ENCODE assay signal across 9 cellular contexts in genomic region chr9:38065369-38066075, GRCh38. TPM values are rescaled to one million over a fixed set of nuclear protein-coding genes. Genes with fewer than 3 reads are reported as not detected.
DNase-seq lines count a peak whose midpoint lies in the region; ATAC-seq, FAIRE-seq and TF ChIP-seq lines count a peak whose summit lies in the region.
"Had no signal": no experiment of that assay in that cellular context is flagged by ENCODE, and none has a peak within 500 bp of the region (broad histone marks: within the 10 kb centered on the region; RNA-seq: fewer than 3 reads in every experiment).

No MANE protein-coding gene starts in this region.

- H3K9me3 ChIP-seq in HepG2 (ENCODE audit: low read length) (no peaks in the 10 kb centered on the region), mucosa of descending colon (no peaks in the 10 kb centered on the region)

- CTCF ChIA-PET in BJ (lab: Yijun Ruan, JAX) (interaction anchor here (1.8 kb wide), 1 partner anchor 22 kb away, joined by 8 read pairs; no protein-coding TSS in a partner anchor), HepG2 (lab: Yijun Ruan, JAX; ENCODE audit: low intra/inter-chr PET ratio, low total read pairs) (interaction anchor here (0.7 kb wide), 1 partner anchor 334 kb away, joined by 3 read pairs; no protein-coding TSS in a partner anchor)

- H3K9ac ChIP-seq in HepG2 (ENCODE audit: insufficient read depth, low read depth, low read length) = peak overlapping the region; percentile 95

- DNase-seq in BJ (ENCODE audit: low read depth) = no peak
- DNase-seq in NCI-H69 (lab: John Stamatoyannopoulos, UW) = peak; percentile 36
- DNase-seq in HepG2 (ENCODE audit: low spot score) = no peak
- DNase-seq in NCI-H146 treated with DMSO at 0.1 percent for 48 hours (lab: John Stamatoyannopoulos, UW; ENCODE audit: unreplicated experiment) = no peak
- no peak for DNase-seq in dedifferentiated amniotic fluid mesenchymal stem cell (ENCODE audit: extremely low spot score)
- no peak for DNase-seq in mucosa of descending colon
- DNase-seq: GDM1 had no signal

- peaks cover 33% of the 10 kb centered on the region for H4K20me1 ChIP-seq in HepG2 (ENCODE audit: insufficient read depth, low read length)

- TF ChIP-seq CTCF in BJ (IDR thresholded peaks at IDR 0.05; ENCODE audit: insufficient read depth, low read depth, low read length) = no peak
- no peak for TF ChIP-seq CTCF in HepG2 (CRISPR knock-in tag; IDR thresholded peaks at IDR 0.05)
- no peak for TF ChIP-seq CTCF in mucosa of descending colon (IDR thresholded peaks at IDR 0.05)

- H3K27me3 ChIP-seq in BJ (ENCODE audit: control insufficient read depth, insufficient read depth, low read length) = no peaks in the 10 kb centered on the region
- H3K27me3 ChIP-seq in HepG2 (ENCODE audit: control insufficient read depth in 1 of 2, insufficient read depth in 2 of 2, low read length in 2 of 2) = no peaks in the 10 kb centered on the region; a peak in 1 of 5 replicates

- in situ Hi-C loops in HepG2 (cut with HindIII; ENCODE audit: extremely low pct_ligation_motif_present, low pct_unique_long_range_greater_than_20kb) = loop anchor here (5.0 kb wide), 2 partner anchors 43 to 103 kb away; no protein-coding TSS in a partner anchor

- TF ChIP-seq RAD21 in HepG2 (CRISPR knock-in tag; IDR thresholded peaks at IDR 0.05) = no peak

- peak; percentile 34 for ATAC-seq in GM21576 (IDR thresholded peaks at IDR 0.05; ENCODE audit: unreplicated experiment)
- ATAC-seq in HepG2 = peak; percentile 3; the same call in 2 of the 3 replicates
- no peak for ATAC-seq in GM19324 (IDR thresholded peaks at IDR 0.05; ENCODE audit: low FRiP score, unreplicated experiment)
- no peak for ATAC-seq in mucosa of descending colon

- POLR2A ChIA-PET in BJ (lab: Charles Lee) = no interaction called here
- POLR2A ChIA-PET in HepG2 (lab: Yijun Ruan, JAX) = interaction anchor here (1.1 to 3.4 kb wide), 3 partner anchors 18 to 47 kb away, joined by 3 to 16 read pairs (median 14); no protein-coding TSS in a partner anchor

- no peak for TF ChIP-seq POLR2A in HepG2 (IDR thresholded peaks at IDR 0.05; ENCODE audit: insufficient read depth in 1 of 2, low read depth in 2 of 2, low read length in 2 of 2)

- H3K27ac ChIP-seq in HepG2 (ENCODE audit: extremely low read length, insufficient read depth, low read length) = peak overlapping the region; percentile 83

- H3K4me3 ChIP-seq in BJ (ENCODE audit: low read depth, low read length) (peak overlapping the region; percentile 88), HepG2 (replicated peaks in 1 of 3; ENCODE audit: insufficient read depth in 1 of 3, low read depth in 2 of 3, low read length in 3 of 3) (peak overlapping the region; percentile 82 to 96 (median 95)), mucosa of descending colon (no peak overlapping the region)

- no peaks in the 10 kb centered on the region for H3K36me3 ChIP-seq in BJ (ENCODE audit: control insufficient read depth, insufficient read depth, low read length)
- peaks cover 3 to 29% of the 10 kb centered on the region in 2 experiments for H3K36me3 ChIP-seq in HepG2 (replicated peaks in 1 of 2; ENCODE audit: control insufficient read depth in 1 of 2, insufficient read depth in 2 of 2, low read length in 2 of 2)
- H3K36me3 ChIP-seq in mucosa of descending colon (ENCODE audit: low read depth) = no peaks in the 10 kb centered on the region

- TF ChIP-seq EP300 in HepG2 (IDR thresholded peaks at IDR 0.05; ENCODE audit: low read depth in 2 of 2, low read length in 2 of 2) = no peak
- no peak for TF ChIP-seq EP300 in HepG2 (CRISPR knock-in tag; IDR thresholded peaks at IDR 0.05; ENCODE audit: borderline replicate concordance)

- intact Hi-C loops in HepG2 (cut with micrococcal nuclease; ENCODE audit: unreplicated experiment) = loop anchor here (2.0 kb wide), 1 partner anchor 41 kb away; no protein-coding TSS in a partner anchor
- intact Hi-C loops in mucosa of descending colon (cut with DNase I, micrococcal nuclease) = loop anchor here (5.0 to 10.0 kb wide), 2 partner anchors 98 to 141 kb away; no protein-coding TSS in a partner anchor

- no peak for FAIRE-seq in HepG2 (lab: Jason Lieb, UNC)

- H3K79me2 ChIP-seq in HepG2 (ENCODE audit: insufficient read depth, low read length) = peaks cover 83% of the 10 kb centered on the region

- no TSS peak for BruUV-seq in HepG2 (replicated peaks; lab: Mats Ljungman, UMichigan)

- H2AFZ ChIP-seq in HepG2 (ENCODE audit: low read length) = no peak overlapping the region

- 13% methylated on average over 8 of the region's 9 CpGs for WGBS in HepG2 (ENCODE audit: low lambda C conversion rate)

- H3K4me2 ChIP-seq in HepG2 (ENCODE audit: low read depth, low read length) = peak overlapping the region; percentile 91

- peaks cover 65% of the 10 kb centered on the region for H3K4me1 ChIP-seq in HepG2 (ENCODE audit: insufficient read depth, low read length)
- H3K4me1 ChIP-seq in mucosa of descending colon (ENCODE audit: low read depth) = peaks cover 41% of the 10 kb centered on the region

TF ChIP-seq in HepG2, 621 proteins besides CTCF, POLR2A, EP300 and RAD21 (continues in another document):
- no peak for TF ChIP-seq RARA (CRISPR knock-in tag; IDR thresholded peaks at IDR 0.05)
- TF ChIP-seq ZC3H13 (CRISPR knock-in tag; IDR thresholded peaks at IDR 0.05) = peak; percentile 44; the same call in 1 of the 2 replicates
- no peak for TF ChIP-seq NCOR1 (IDR thresholded peaks at IDR 0.05; ENCODE audit: borderline replicate concordance, low read length)
- TF ChIP-seq HOXA9 (CRISPR knock-in tag; IDR thresholded peaks at IDR 0.05; ENCODE audit: borderline replicate concordance) = no peak
- TF ChIP-seq ZBTB7A (CRISPR knock-in tag; IDR thresholded peaks at IDR 0.05) = no peak
- TF ChIP-seq ZNF740 (CRISPR knock-in tag; IDR thresholded peaks at IDR 0.05) = no peak
- TF ChIP-seq ZNF414 (CRISPR knock-in tag; IDR thresholded peaks at IDR 0.05) = no peak
- 0 out of 2 replicates have a peak, but pooled peaks have one; percentile 9 for TF ChIP-seq PHF21A (CRISPR knock-in tag; IDR thresholded peaks at IDR 0.05)
- 0 out of 2 replicates have a peak, but pooled peaks have one; percentile 34 for TF ChIP-seq MTF2 (CRISPR knock-in tag; IDR thresholded peaks at IDR 0.05; ENCODE audit: borderline replicate concordance)
- TF ChIP-seq TARDBP (CRISPR knock-in tag; IDR thresholded peaks at IDR 0.05) = no peak
- TF ChIP-seq RBFOX2 (IDR thresholded peaks at IDR 0.05; ENCODE audit: low read depth, low read length) = 0 out of 2 replicates have a peak, but pooled peaks have one; percentile 54
- TF ChIP-seq, protein P1, sequence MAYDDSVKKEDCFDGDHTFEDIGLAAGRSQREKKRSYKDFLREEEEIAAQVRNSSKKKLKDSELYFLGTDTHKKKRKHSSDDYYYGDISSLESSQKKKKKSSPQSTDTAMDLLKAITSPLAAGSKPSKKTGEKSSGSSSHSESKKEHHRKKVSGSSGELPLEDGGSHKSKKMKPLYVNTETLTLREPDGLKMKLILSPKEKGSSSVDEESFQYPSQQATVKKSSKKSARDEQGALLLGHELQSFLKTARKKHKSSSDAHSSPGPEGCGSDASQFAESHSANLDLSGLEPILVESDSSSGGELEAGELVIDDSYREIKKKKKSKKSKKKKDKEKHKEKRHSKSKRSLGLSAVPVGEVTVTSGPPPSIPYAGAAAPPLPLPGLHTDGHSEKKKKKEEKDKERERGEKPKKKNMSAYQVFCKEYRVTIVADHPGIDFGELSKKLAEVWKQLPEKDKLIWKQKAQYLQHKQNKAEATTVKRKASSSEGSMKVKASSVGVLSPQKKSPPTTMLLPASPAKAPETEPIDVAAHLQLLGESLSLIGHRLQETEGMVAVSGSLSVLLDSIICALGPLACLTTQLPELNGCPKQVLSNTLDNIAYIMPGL (CRISPR knock-in tag; IDR thresholded peaks at IDR 0.05; ENCODE audit: borderline replicate concordance in 1 of 2, low read depth in 1 of 2) = 0 out of 4 replicates have a peak, but pooled peaks of 1 of the 2 experiments have one; percentile 5

RNA-seq across cellular contexts. Expression of gene SHB, which starts 3.5 kb away (rescaled TPM):
- polyA plus RNA-seq in BJ (2011; rRNA removed) (14.0 and 18.6 TPM in 2 replicates), HepG2 (2011; rRNA removed) (20.7 and 25.3 TPM in 2 replicates)
- polyA minus RNA-seq in BJ (2011; rRNA and poly(A)+ RNA removed) = 16.0 and 16.9 TPM in 2 replicates
- total RNA-seq in HepG2 (2016; rRNA removed; fragmentation: Illumina TruSeq; extraction: Trizol) (14.7 and 19.4 TPM in 2 replicates), mucosa of descending colon (10 to 100 TPM; 20.3 to 23.9 (median 20.6) TPM)
- total RNA-seq in HepG2 (2016; cell fraction: cytosol; rRNA removed; fragmentation: Illumina TruSeq; extraction: Trizol; ENCODE audit: low read depth) = 7.3 and 8.2 TPM in 2 replicates
- total RNA-seq in HepG2 (2016; cell fraction: insoluble cytoplasmic fraction; rRNA removed; fragmentation: Illumina TruSeq; extraction: Trizol) = 12.9 and 18.0 TPM in 2 replicates
- total RNA-seq in HepG2 (2016; cell fraction: membrane; rRNA removed; fragmentation: Illumina TruSeq; extraction: Trizol) = 16.0 and 20.4 TPM in 2 replicates
- 12.0 and 14.5 TPM in 2 replicates for total RNA-seq in HepG2 (2016; cell fraction: nucleus; rRNA removed; fragmentation: Illumina TruSeq; extraction: Trizol)
- polyA plus RNA-seq in HepG2 (2011; cell fraction: cytosol; rRNA removed) = 19.8 and 24.1 TPM in 2 replicates
- polyA plus RNA-seq in HepG2 (2011; cell fraction: nucleus; rRNA removed) = 26.3 and 29.8 TPM in 2 replicates
- 16.2 and 22.8 TPM in 2 replicates for polyA plus RNA-seq in HepG2 (2012)
- polyA plus RNA-seq in HepG2 (2016; cell fraction: cytosol; fragmentation: Illumina TruSeq; extraction: Trizol; ENCODE audit: low read depth) = 9.0 and 11.2 TPM in 2 replicates
- polyA plus RNA-seq in HepG2 (2016; cell fraction: insoluble cytoplasmic fraction; fragmentation: Illumina TruSeq; extraction: Trizol; ENCODE audit: low read depth) = 21.3 and 23.2 TPM in 2 replicates
- polyA plus RNA-seq in HepG2 (2016; cell fraction: membrane; fragmentation: Illumina TruSeq; extraction: Trizol; ENCODE audit: low read depth) = 18.0 and 21.9 TPM in 2 replicates
- 17.6 and 17.8 TPM in 2 replicates for polyA plus RNA-seq in HepG2 (2016; cell fraction: nucleus; fragmentation: Illumina TruSeq; extraction: Trizol; ENCODE audit: insufficient read depth, low read depth)
- 8.6 and 37.7 TPM in 2 replicates for polyA minus RNA-seq in HepG2 (2011; rRNA and poly(A)+ RNA removed; ENCODE audit: low replicate concordance)
- 28.1 and 28.8 TPM in 2 replicates for polyA minus RNA-seq in HepG2 (2011; cell fraction: cytosol; rRNA and poly(A)+ RNA removed)
- 42.1 and 49.2 TPM in 2 replicates for polyA minus RNA-seq in HepG2 (2011; cell fraction: nucleus; rRNA and poly(A)+ RNA removed)

Comparison
In these comparisons a context has a peak if more than half of its experiments do, and no peak if none do; other contexts are left out.
1. ATAC-seq: peak in GM21576 (single experiment) and HepG2 (single experiment); none in GM19324 (single experiment) and mucosa of descending colon (single experiment).